9 cellular contexts compared by ENCODE assay signal in the genomic region with DNA sequence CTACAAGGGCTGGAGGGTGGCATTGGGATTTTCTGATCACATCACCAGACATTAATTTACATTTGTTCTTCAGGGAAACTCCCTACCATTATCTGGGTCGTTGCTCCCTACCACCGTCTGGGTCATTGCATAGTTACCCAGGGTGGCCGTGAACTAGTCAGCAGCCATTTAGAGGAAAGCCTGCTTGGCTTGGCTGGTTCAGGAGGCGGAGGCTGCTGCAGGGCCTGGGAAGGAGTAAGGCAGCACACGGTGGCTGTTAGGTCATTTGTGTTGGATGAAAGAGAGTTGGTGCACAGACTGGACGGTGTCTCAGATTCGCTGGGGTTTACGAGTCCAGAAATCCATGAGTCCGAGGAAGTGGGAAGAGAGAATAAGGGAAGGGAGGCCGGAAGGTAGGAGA. TPM values are rescaled to one million over a fixed set of nuclear protein-coding genes. Genes with fewer than 3 reads are reported as not detected.
DNase-seq lines count a peak whose midpoint lies in the region; ATAC-seq and TF ChIP-seq lines count a peak whose summit lies in the region.
"Had no signal": no experiment of that assay in that cellular context is flagged by ENCODE, and none has a peak within 500 bp of the region (broad histone marks: within the 10 kb centered on the region; RNA-seq: fewer than 3 reads in every experiment).

No MANE protein-coding gene starts in this region.

- CTCF ChIA-PET in IMR-90 (lab: Yijun Ruan, JAX), result no interaction called here

- peaks cover 11% of the 10 kb centered on the region for H3K4me1 ChIP-seq in IMR-90 (ENCODE audit: control insufficient read depth, insufficient read depth, low read length)

- TF ChIP-seq RAD21 in IMR-90 (IDR thresholded peaks at IDR 0.05; ENCODE audit: low read length), result no peak

- H3K23ac ChIP-seq in IMR-90 (ENCODE audit: low read depth, low read length), result 0 out of 2 replicates have a peak overlapping the region, but pooled peaks have one; percentile 31

- no peak overlapping the region for H2AK9ac ChIP-seq in IMR-90 (replicated peaks; ENCODE audit: low read depth, low read length, poor library complexity)

- TF ChIP-seq CTCF in GM12865 (IDR thresholded peaks at IDR 0.05; ENCODE audit: insufficient read depth, low read depth, low read length, missing control alignments), result no peak
- no peak for TF ChIP-seq CTCF in IMR-90 (conservative IDR thresholded peaks at IDR 0.05; ENCODE audit: low read depth, low read length)

- H3K4me3 ChIP-seq in GM12865 (ENCODE audit: low read depth, low read length) (peak overlapping the region; percentile 38), IMR-90 (ENCODE audit: insufficient read depth, low read depth, low read length) (no peak overlapping the region)

- H3K56ac ChIP-seq in IMR-90 (ENCODE audit: extremely low read depth, insufficient read depth, low read length), result no peak overlapping the region

- DNase-seq in GM12865 (ENCODE audit: low read depth), result peak; percentile 76
- no peak for DNase-seq in IMR-90
- DNase-seq in kidney tubule cell (ENCODE audit: low spot score), result peak; percentile 97
- no peak for DNase-seq in NCI-H1694 (lab: John Stamatoyannopoulos, UW)
- DNase-seq in NCI-H1436 treated with DMSO at 0.1 percent for 48 hours (lab: John Stamatoyannopoulos, UW), result no peak
- no peak for DNase-seq in NOMO-1 (lab: John Stamatoyannopoulos, UW; ENCODE audit: unreplicated experiment in 2 of 2)
- DNase-seq: mammary epithelial cell had no signal

- dilution Hi-C loops in IMR-90 (cut with HindIII; ENCODE audit: low sequenced_read_pairs, unreplicated experiment), result no loop called here

- no peak overlapping the region for H4K91ac ChIP-seq in IMR-90 (ENCODE audit: insufficient read depth, low read depth, low read length)

- H2BK5ac ChIP-seq in IMR-90 (ENCODE audit: low read depth, low read length, poor library complexity, severe bottlenecking), result no peak overlapping the region

- no peak overlapping the region for H2BK15ac ChIP-seq in IMR-90 (ENCODE audit: low read depth, low read length)

- no peak overlapping the region for H2BK120ac ChIP-seq in IMR-90 (ENCODE audit: low read depth, low read length)

- H3K27ac ChIP-seq in IMR-90 (ENCODE audit: insufficient read depth, low read length), result no peak overlapping the region

- H3K4ac ChIP-seq in IMR-90 (ENCODE audit: low read depth, low read length), result no peak overlapping the region

- H3K79me1 ChIP-seq in IMR-90 (ENCODE audit: low read depth in 1 of 2, low read length in 2 of 2), result peaks cover 39 to 88% of the 10 kb centered on the region in 2 experiments

- H3K36me3 ChIP-seq in IMR-90 (ENCODE audit: control insufficient read depth, insufficient read depth, low read length), result peaks cover 2% of the 10 kb centered on the region; the same call in 1 of the 2 replicates

- no peaks in the 10 kb centered on the region for H3K27me3 ChIP-seq in IMR-90 (ENCODE audit: control insufficient read depth, insufficient read depth, low read length)

- no peak overlapping the region for H3K9ac ChIP-seq in IMR-90 (ENCODE audit: low read depth, low read length)

- in situ Hi-C loops in IMR-90 (cut with MboI; ENCODE audit: low sequenced_read_pairs), result no loop called here

- peaks cover 84% of the 10 kb centered on the region for H4K20me1 ChIP-seq in IMR-90 (ENCODE audit: insufficient read depth, low read length)

- peak; percentile 42 for ATAC-seq in GM21367 (IDR thresholded peaks at IDR 0.05; ENCODE audit: unreplicated experiment)
- no peak for ATAC-seq in IMR-90 (ENCODE audit: low read depth)
- ATAC-seq in HG03469 (IDR thresholded peaks at IDR 0.05; ENCODE audit: unreplicated experiment), result no peak

- TF ChIP-seq POLR2A in IMR-90 (IDR thresholded peaks at IDR 0.05; ENCODE audit: low read depth, low read length), result no peak

- H3K4me2 ChIP-seq in IMR-90 (ENCODE audit: low read depth, low read length), result no peak overlapping the region

- H2BK20ac ChIP-seq in IMR-90 (ENCODE audit: low read depth, low read length), result no peak overlapping the region

- peak overlapping the region; percentile 24; the same call in 1 of the 2 replicates for H2AK5ac ChIP-seq in IMR-90 (ENCODE audit: low read depth, low read length)

- no peak overlapping the region for H4K8ac ChIP-seq in IMR-90 (ENCODE audit: low read depth in 2 of 2, low read length in 2 of 2)

- no peak overlapping the region for H3K14ac ChIP-seq in IMR-90 (replicated peaks; ENCODE audit: low read depth, low read length)

- 70% methylated on average over 2 of the region's 10 CpGs; no CpG with 5 or more reads in 1 of the 2 experiments for WGBS in IMR-90 (ENCODE audit: extremely low coverage in 2 of 2, insufficient read length in 1 of 2), 2 experiments

- intact Hi-C loops in IMR-90 (cut with micrococcal nuclease), result no loop called here

- POLR2A ChIA-PET in IMR-90 (lab: Charles Lee; ENCODE audit: unreplicated experiment), result no interaction called here

- no peak overlapping the region for H2AFZ ChIP-seq in IMR-90 (replicated peaks; ENCODE audit: low read length, poor library complexity)

- H3K9me3 ChIP-seq in IMR-90 (ENCODE audit: control insufficient read depth, insufficient read depth, low read length), result no peaks in the 10 kb centered on the region

- no TSS peak for BruUV-seq in IMR-90 (replicated peaks; lab: Mats Ljungman, UMichigan)

- peaks cover 29% of the 10 kb centered on the region for H3K9me1 ChIP-seq in IMR-90 (ENCODE audit: insufficient read depth, low read length)

- H4K5ac ChIP-seq in IMR-90 (ENCODE audit: low read depth, low read length), result no peak overlapping the region

- H3K18ac ChIP-seq in IMR-90 (ENCODE audit: low read depth, low read length), result no peak overlapping the region

TF ChIP-seq in IMR-90, 13 proteins besides CTCF, POLR2A, EP300 and RAD21:
- no peak for TF ChIP-seq FOS (IDR thresholded peaks at IDR 0.05; ENCODE audit: low read depth, low read length)
- no peak for TF ChIP-seq RFX5 (IDR thresholded peaks at IDR 0.05; ENCODE audit: low read depth, low read length)
- no peak for TF ChIP-seq MAFK (IDR thresholded peaks at IDR 0.05; ENCODE audit: low read depth, low read length)
- no peak for TF ChIP-seq RCOR1 (IDR thresholded peaks at IDR 0.05; ENCODE audit: insufficient replicate concordance, low read length)
- TF ChIP-seq NFE2L2 (IDR thresholded peaks at IDR 0.05; ENCODE audit: low read depth, low read length), result no peak
- no peak for TF ChIP-seq ELK1 (IDR thresholded peaks at IDR 0.05; ENCODE audit: borderline replicate concordance, low read depth, low read length)
- no peak for TF ChIP-seq SMC3 (IDR thresholded peaks at IDR 0.05; ENCODE audit: low read depth, low read length)
- TF ChIP-seq CHD1 (IDR thresholded peaks at IDR 0.05; ENCODE audit: low read depth, low read length), result no peak
- TF ChIP-seq BHLHE40 (IDR thresholded peaks at IDR 0.05; ENCODE audit: low read depth, low read length), result no peak
- TF ChIP-seq USF2 (IDR thresholded peaks at IDR 0.05; ENCODE audit: low read depth, low read length), result no peak
- no peak for TF ChIP-seq MAZ (IDR thresholded peaks at IDR 0.05; ENCODE audit: borderline replicate concordance, low read depth, low read length)
- TF ChIP-seq CEBPB (IDR thresholded peaks at IDR 0.05; ENCODE audit: low read depth, low read length), result no peak
- no peak for TF ChIP-seq MXI1 (IDR thresholded peaks at IDR 0.05; ENCODE audit: borderline replicate concordance, low read depth, low read length)

RNA-seq across cellular contexts. Expression of gene ARID1B, which starts 17.8 kb away (rescaled TPM):
- total RNA-seq in IMR-90 (2012; rRNA removed), result 14.5 and 22.8 TPM in 2 replicates
- 17.5 and 20.1 TPM in 2 replicates for polyA plus RNA-seq in IMR-90 (2012; rRNA removed)
- polyA plus RNA-seq in IMR-90 (2012; cell fraction: cytosol; rRNA removed), result 9.7 and 16.0 TPM in 2 replicates
- polyA plus RNA-seq in IMR-90 (2012; cell fraction: nucleus; rRNA removed; ENCODE audit: low replicate concordance), result 28.7 and 32.4 TPM in 2 replicates

Comparison
In these comparisons a context has a peak if more than half of its experiments do, and no peak if none do; other contexts are left out.
1. DNase-seq: peak in GM12865 (single experiment) and kidney tubule cell (single experiment); none in IMR-90 (single experiment), NCI-H1694 (single experiment), NCI-H1436 treated with DMSO at 0.1 percent for 48 hours (single experiment) and NOMO-1 (0 of 2).